17 cellular contexts compared by ENCODE assay signal in the genomic region with DNA sequence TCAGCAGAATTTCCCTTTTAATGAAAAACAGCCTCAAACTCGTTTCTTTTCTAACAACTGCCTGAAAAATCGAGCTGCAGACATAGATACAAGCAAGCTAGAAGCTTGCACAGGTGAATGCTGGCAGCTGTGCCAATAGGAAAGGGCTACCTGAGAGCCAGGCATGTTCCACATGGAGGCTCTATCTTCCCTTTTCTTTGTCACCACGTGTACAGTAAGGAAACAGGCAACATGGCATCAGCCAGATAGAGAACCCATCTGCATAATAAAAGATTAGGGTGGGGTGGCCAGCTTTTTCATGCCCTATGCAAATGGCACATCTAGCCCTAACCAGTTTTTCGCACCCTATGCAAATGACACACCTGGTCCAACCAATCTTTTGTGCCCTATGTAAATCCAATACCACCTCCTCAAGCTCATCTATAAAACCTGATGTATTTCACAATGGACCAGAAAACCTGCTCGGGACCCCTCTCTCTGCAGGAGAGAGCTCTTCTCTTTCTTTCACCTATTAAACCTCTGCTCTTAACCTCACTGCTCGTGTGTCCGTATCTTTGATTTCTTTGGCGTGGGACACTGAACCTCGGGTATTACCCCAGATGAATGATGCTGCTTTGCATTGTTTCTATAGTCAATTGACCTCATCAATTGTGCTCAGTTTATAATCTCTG.
DNase-seq lines count a peak whose midpoint lies in the region; ATAC-seq and TF ChIP-seq lines count a peak whose summit lies in the region.
"Had no signal": no experiment of that assay in that cellular context is flagged by ENCODE, and none has a peak within 500 bp of the region (broad histone marks: within the 10 kb centered on the region; RNA-seq: fewer than 3 reads in every experiment).

No MANE protein-coding gene starts in this region.

- no peaks in the 10 kb centered on the region for H3K9me3 ChIP-seq in iPS-20b (ENCODE audit: insufficient read depth, low read depth, low read length)
- H3K9me3 ChIP-seq: BE2C, Caco-2 had no signal

- H3K9me3 Mint-ChIP-seq in WTC11: peaks cover 10% of the 10 kb centered on the region

- H3K36me3 ChIP-seq in iPS-20b (ENCODE audit: insufficient read depth, low read depth, low read length): no peaks in the 10 kb centered on the region
- H3K36me3 ChIP-seq: BE2C had no signal

- H3K27ac ChIP-seq in iPS-20b (ENCODE audit: low read length) (peak overlapping the region; percentile 89), coronary artery (no peak overlapping the region)
- H3K27ac ChIP-seq: GM23248, KMS-11, PC-9 had no signal

- no peak for TF ChIP-seq CTCF in WTC11 (IDR thresholded peaks at IDR 0.05)
- TF ChIP-seq CTCF in coronary artery (IDR thresholded peaks at IDR 0.05): no peak

- H3K36me3 Mint-ChIP-seq in WTC11: peaks cover 4% of the 10 kb centered on the region; the same call in 1 of the 2 replicates
- H3K36me3 Mint-ChIP-seq: CD4-positive, CD25-positive, alpha-beta regulatory T cell had no signal

- peak overlapping the region; percentile 35 for H3K4me3 Mint-ChIP-seq in WTC11
- H3K4me3 Mint-ChIP-seq: CD4-positive, CD25-positive, alpha-beta regulatory T cell had no signal

- peak overlapping the region; percentile 96 for H3K27ac Mint-ChIP-seq in WTC11
- H3K27ac Mint-ChIP-seq: CD4-positive, CD25-positive, alpha-beta regulatory T cell had no signal

- H3K27me3 ChIP-seq in iPS-20b (ENCODE audit: insufficient read depth, low read length): no peaks in the 10 kb centered on the region; the same call in 1 of the 2 replicates

- peak overlapping the region; percentile 78 for H3K9ac ChIP-seq in iPS-20b (ENCODE audit: low read depth, low read length)
- H3K9ac ChIP-seq: GM23248, KMS-11 had no signal

- POLR2A ChIA-PET in WTC11 (lab: Charles Lee): interaction anchor here (1.4 kb wide), 1 partner anchor 92 kb away, joined by 5 read pairs; no protein-coding TSS in a partner anchor

- peak; percentile 59 for DNase-seq in NCI-H748 (lab: John Stamatoyannopoulos, UW; ENCODE audit: unreplicated experiment)
- no peak for DNase-seq in NCI-H748 treated with DMSO at 0.1 percent for 48 hours (lab: John Stamatoyannopoulos, UW)
- DNase-seq in NCI-H146 (lab: John Stamatoyannopoulos, UW): peak; percentile 61
- peak; percentile 31 for DNase-seq in WTC11 (ENCODE audit: low spot score)
- DNase-seq in coronary artery (ENCODE audit: low spot score): no peak
- DNase-seq in NCI-H187 treated with DMSO at 0.1 percent for 48 hours (lab: John Stamatoyannopoulos, UW): no peak
- DNase-seq: BE2C; Caco-2; CD4-positive, CD25-positive, alpha-beta regulatory T cell; EL; GM23248; NCI-H1436; NCI-H82; PC-9 had no signal

- peaks cover 6% of the 10 kb centered on the region; the same call in 1 of the 2 replicates for H3K27me3 Mint-ChIP-seq in WTC11 (ENCODE audit: low read depth)

- CTCF ChIA-PET in WTC11 (lab: Charles Lee): interaction anchor here (0.7 to 0.9 kb wide), 2 partner anchors 22 to 255 kb away, joined by 3 read pairs; partner anchors contain the start of gene BPNT1

- H3K4me1 ChIP-seq in iPS-20b (ENCODE audit: insufficient read depth, low read length): peaks cover 23% of the 10 kb centered on the region
- H3K4me1 ChIP-seq: BE2C had no signal

- peaks cover 56% of the 10 kb centered on the region for H3K4me1 Mint-ChIP-seq in WTC11

- H3K4me3 ChIP-seq in iPS-20b (ENCODE audit: low read length) (peak overlapping the region; percentile 47; the same call in 1 of the 2 replicates), coronary artery (no peak overlapping the region)
- H3K4me3 ChIP-seq: GM23248, PC-9 had no signal

- ATAC-seq in WTC11 (peak; percentile 71), HG02885 (IDR thresholded peaks at IDR 0.05; ENCODE audit: poor library complexity, unreplicated experiment) (no peak)

TF ChIP-seq in WTC11, 78 proteins besides CTCF, POLR2A, EP300 and RAD21 (continues in another document):
- TF ChIP-seq, protein P1, sequence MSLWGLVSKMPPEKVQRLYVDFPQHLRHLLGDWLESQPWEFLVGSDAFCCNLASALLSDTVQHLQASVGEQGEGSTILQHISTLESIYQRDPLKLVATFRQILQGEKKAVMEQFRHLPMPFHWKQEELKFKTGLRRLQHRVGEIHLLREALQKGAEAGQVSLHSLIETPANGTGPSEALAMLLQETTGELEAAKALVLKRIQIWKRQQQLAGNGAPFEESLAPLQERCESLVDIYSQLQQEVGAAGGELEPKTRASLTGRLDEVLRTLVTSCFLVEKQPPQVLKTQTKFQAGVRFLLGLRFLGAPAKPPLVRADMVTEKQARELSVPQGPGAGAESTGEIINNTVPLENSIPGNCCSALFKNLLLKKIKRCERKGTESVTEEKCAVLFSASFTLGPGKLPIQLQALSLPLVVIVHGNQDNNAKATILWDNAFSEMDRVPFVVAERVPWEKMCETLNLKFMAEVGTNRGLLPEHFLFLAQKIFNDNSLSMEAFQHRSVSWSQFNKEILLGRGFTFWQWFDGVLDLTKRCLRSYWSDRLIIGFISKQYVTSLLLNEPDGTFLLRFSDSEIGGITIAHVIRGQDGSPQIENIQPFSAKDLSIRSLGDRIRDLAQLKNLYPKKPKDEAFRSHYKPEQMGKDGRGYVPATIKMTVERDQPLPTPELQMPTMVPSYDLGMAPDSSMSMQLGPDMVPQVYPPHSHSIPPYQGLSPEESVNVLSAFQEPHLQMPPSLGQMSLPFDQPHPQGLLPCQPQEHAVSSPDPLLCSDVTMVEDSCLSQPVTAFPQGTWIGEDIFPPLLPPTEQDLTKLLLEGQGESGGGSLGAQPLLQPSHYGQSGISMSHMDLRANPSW (CRISPR knock-in tag; conservative IDR thresholded peaks at IDR 0.05; ENCODE audit: low read depth): no peak
- TF ChIP-seq FOXP4 (CRISPR knock-in tag; IDR thresholded peaks at IDR 0.05): no peak
- TF ChIP-seq MAX (CRISPR knock-in tag; IDR thresholded peaks at IDR 0.05): peak; percentile 86
- TF ChIP-seq, protein P2, sequence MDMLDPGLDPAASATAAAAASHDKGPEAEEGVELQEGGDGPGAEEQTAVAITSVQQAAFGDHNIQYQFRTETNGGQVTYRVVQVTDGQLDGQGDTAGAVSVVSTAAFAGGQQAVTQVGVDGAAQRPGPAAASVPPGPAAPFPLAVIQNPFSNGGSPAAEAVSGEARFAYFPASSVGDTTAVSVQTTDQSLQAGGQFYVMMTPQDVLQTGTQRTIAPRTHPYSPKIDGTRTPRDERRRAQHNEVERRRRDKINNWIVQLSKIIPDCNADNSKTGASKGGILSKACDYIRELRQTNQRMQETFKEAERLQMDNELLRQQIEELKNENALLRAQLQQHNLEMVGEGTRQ (CRISPR knock-in tag; IDR thresholded peaks at IDR 0.05): peak; percentile 42; the same call in 1 of the 2 replicates
- TF ChIP-seq, protein P3, sequence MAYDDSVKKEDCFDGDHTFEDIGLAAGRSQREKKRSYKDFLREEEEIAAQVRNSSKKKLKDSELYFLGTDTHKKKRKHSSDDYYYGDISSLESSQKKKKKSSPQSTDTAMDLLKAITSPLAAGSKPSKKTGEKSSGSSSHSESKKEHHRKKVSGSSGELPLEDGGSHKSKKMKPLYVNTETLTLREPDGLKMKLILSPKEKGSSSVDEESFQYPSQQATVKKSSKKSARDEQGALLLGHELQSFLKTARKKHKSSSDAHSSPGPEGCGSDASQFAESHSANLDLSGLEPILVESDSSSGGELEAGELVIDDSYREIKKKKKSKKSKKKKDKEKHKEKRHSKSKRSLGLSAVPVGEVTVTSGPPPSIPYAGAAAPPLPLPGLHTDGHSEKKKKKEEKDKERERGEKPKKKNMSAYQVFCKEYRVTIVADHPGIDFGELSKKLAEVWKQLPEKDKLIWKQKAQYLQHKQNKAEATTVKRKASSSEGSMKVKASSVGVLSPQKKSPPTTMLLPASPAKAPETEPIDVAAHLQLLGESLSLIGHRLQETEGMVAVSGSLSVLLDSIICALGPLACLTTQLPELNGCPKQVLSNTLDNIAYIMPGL (CRISPR knock-in tag; IDR thresholded peaks at IDR 0.05): no peak
- TF ChIP-seq KAT7 (CRISPR knock-in tag; IDR thresholded peaks at IDR 0.05; ENCODE audit: borderline replicate concordance): no peak
- TF ChIP-seq MYBL2 (CRISPR knock-in tag; IDR thresholded peaks at IDR 0.05): no peak
- TF ChIP-seq SP1 (CRISPR knock-in tag; conservative IDR thresholded peaks at IDR 0.05): no peak
- no peak for TF ChIP-seq RORB (CRISPR knock-in tag; IDR thresholded peaks at IDR 0.05)
- no peak for TF ChIP-seq ZNF317 (CRISPR knock-in tag; IDR thresholded peaks at IDR 0.05; ENCODE audit: borderline replicate concordance, low read depth)
- TF ChIP-seq GTF2I (CRISPR knock-in tag; conservative IDR thresholded peaks at IDR 0.05): no peak
- TF ChIP-seq, protein P4, sequence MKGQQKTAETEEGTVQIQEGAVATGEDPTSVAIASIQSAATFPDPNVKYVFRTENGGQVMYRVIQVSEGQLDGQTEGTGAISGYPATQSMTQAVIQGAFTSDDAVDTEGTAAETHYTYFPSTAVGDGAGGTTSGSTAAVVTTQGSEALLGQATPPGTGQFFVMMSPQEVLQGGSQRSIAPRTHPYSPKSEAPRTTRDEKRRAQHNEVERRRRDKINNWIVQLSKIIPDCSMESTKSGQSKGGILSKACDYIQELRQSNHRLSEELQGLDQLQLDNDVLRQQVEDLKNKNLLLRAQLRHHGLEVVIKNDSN (CRISPR knock-in tag; IDR thresholded peaks at IDR 0.05): peak; percentile 40; the same call in 1 of the 2 replicates
- TF ChIP-seq ELF4 (CRISPR knock-in tag; IDR thresholded peaks at IDR 0.05; ENCODE audit: low read depth): no peak

Comparison
In these comparisons a context has a peak if more than half of its experiments do, and no peak if none do; other contexts are left out.
1. DNase-seq: peak in NCI-H748 (single experiment), NCI-H146 (single experiment) and WTC11 (single experiment); none in NCI-H748 treated with DMSO at 0.1 percent for 48 hours (single experiment), coronary artery (single experiment) and NCI-H187 treated with DMSO at 0.1 percent for 48 hours (single experiment).